Comparison of ENCODE assay signal across 9 cellular contexts in the genomic region with DNA sequence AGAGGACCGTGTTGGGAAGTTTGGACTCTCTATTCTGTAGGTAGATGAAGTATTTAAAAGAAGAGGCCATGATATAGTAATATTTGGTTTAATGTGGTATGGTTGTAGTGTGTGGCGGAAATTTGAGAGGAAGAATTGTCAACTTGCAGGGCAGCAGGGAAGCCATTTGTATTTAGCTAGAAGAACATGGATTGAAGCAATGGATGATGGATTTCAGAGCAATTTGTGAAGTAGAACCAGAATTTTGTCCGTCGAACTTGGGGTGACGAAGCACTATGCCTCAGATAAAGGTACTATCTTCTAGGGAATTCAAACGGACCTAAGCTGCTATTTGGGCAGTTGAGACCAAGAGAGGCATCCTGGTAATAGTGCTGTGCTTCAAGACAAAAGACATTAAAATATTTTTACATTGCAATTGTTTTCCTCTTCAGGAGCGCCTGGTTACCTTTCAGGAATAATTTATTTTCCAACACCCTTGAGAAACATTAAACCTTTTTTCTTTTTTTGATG. TPM values are rescaled to one million over a fixed set of nuclear protein-coding genes. Genes with fewer than 3 reads are reported as not detected.
DNase-seq lines count a peak whose midpoint lies in the region; ATAC-seq, FAIRE-seq and TF ChIP-seq lines count a peak whose summit lies in the region.
"Had no signal": no experiment of that assay in that cellular context is flagged by ENCODE, and none has a peak within 500 bp of the region (broad histone marks: within the 10 kb centered on the region; RNA-seq: fewer than 3 reads in every experiment).

No MANE protein-coding gene starts in this region.

- TF ChIP-seq CTCF in H9 (conservative IDR thresholded peaks at IDR 0.05) (no peak), D721Med (IDR thresholded peaks at IDR 0.05; ENCODE audit: insufficient read depth, missing control alignments) (no peak)

- H3K79me2 ChIP-seq in ACC112 (ENCODE audit: control insufficient read depth, insufficient read depth, low read length, unreplicated experiment) (peaks cover 36% of the 10 kb centered on the region), H9 (ENCODE audit: insufficient read depth, low read length) (no peaks in the 10 kb centered on the region; the same call in 1 of the 2 replicates)

- no peak overlapping the region for H2BK15ac ChIP-seq in H9 (ENCODE audit: low read depth, low read length)

- peaks cover 2% of the 10 kb centered on the region for H3K27me3 Mint-ChIP-seq in H9 (ENCODE audit: low read depth)

- peak overlapping the region; percentile 91 to 92 for H3K4me3 Mint-ChIP-seq in H9

- no peak overlapping the region for H3K14ac ChIP-seq in H9 (ENCODE audit: insufficient read depth, low read length)

- H3K4me3 ChIP-seq in ACC112 (ENCODE audit: low read depth, low read length) (peak overlapping the region; percentile 1; the same call in 1 of the 2 replicates), mononuclear cell (ENCODE audit: low read length) (peak overlapping the region; percentile 82)

- peaks cover 0 to 3% of the 10 kb centered on the region in 2 experiments; a peak in 1 of 5 replicates for H3K9me3 Mint-ChIP-seq in H9
- peaks cover 7% of the 10 kb centered on the region in 2 donors for H3K9me3 Mint-ChIP-seq in activated naive CD4-positive, alpha-beta T cell treated with anti-CD3 and anti-CD28 coated beads, Interleukin-2, amount 50 U/mL, for 72 hours

- H2BK120ac ChIP-seq in H9 (ENCODE audit: low read depth, low read length, poor library complexity, severe bottlenecking), result no peak overlapping the region

- H2AFZ ChIP-seq in ACC112 (ENCODE audit: low read length, unreplicated experiment) (peak overlapping the region; percentile 68), H9 (ENCODE audit: low read length) (no peak overlapping the region)

- no peak overlapping the region for H4K5ac ChIP-seq in H9 (ENCODE audit: insufficient read length, low read depth, low read length)

- H3K56ac ChIP-seq in H9 (ENCODE audit: insufficient read length, low read depth, low read length), result no peak overlapping the region

- 100% methylated on average over 2 of the region's 7 CpGs for WGBS in H9 (ENCODE audit: extremely low coverage, insufficient read length, low lambda C conversion rate)

- H3K18ac ChIP-seq in H9 (ENCODE audit: insufficient read length, low read depth, low read length), result no peak overlapping the region

- H2BK5ac ChIP-seq in H9 (ENCODE audit: insufficient read length, low read length), result no peak overlapping the region

- ATAC-seq in activated naive CD4-positive, alpha-beta T cell treated with anti-CD3 and anti-CD28 coated beads, Interleukin-2, amount 50 U/mL, for 72 hours, result peak in 1 of 2 donors; percentile 3

- no peak overlapping the region for H4K8ac ChIP-seq in H9 (replicated peaks; ENCODE audit: insufficient read length, low read depth, low read length)

- H2BK20ac ChIP-seq in H9 (ENCODE audit: low read depth, low read length, poor library complexity, severe bottlenecking), result no peak overlapping the region

- H2BK12ac ChIP-seq in H9 (ENCODE audit: insufficient read length, low read depth, low read length), result no peak overlapping the region

- no peak overlapping the region for H2AK5ac ChIP-seq in H9 (ENCODE audit: insufficient read length, low read length)

- H3K27ac Mint-ChIP-seq in H9, result peak overlapping the region; percentile 6 to 77 (median 76); a peak in 6 of 7 replicates
- H3K27ac Mint-ChIP-seq in activated naive CD4-positive, alpha-beta T cell treated with anti-CD3 and anti-CD28 coated beads, Interleukin-2, amount 50 U/mL, for 72 hours, result peak overlapping the region; percentile 94 to 96

- H3K4me1 Mint-ChIP-seq in H9, result peaks cover 26 to 31% of the 10 kb centered on the region in 2 experiments

- H3K4me2 ChIP-seq in H9 (ENCODE audit: insufficient read depth, insufficient read length, low read length), result peak overlapping the region; percentile 35

- FAIRE-seq in D721Med (lab: Jason Lieb, UNC), result no peak
- FAIRE-seq: bronchial epithelial cell had no signal

- H3T11ph ChIP-seq in H9 (ENCODE audit: low read length), result peak overlapping the region; percentile 21

- H3K27me3 ChIP-seq in ACC112 (ENCODE audit: insufficient read depth, low read length), result no peaks in the 10 kb centered on the region
- H3K27me3 ChIP-seq in H9 (ENCODE audit: insufficient read depth, low read length), result no peaks in the 10 kb centered on the region
- no peaks in the 10 kb centered on the region for H3K27me3 ChIP-seq in mononuclear cell (ENCODE audit: insufficient read depth, low read length)

- H3K9me3 ChIP-seq in H9 (ENCODE audit: control insufficient read depth, low read depth, low read length) (no peaks in the 10 kb centered on the region), mononuclear cell (ENCODE audit: low read depth, low read length) (no peaks in the 10 kb centered on the region)

- H3K4me1 ChIP-seq in ACC112 (ENCODE audit: control insufficient read depth, insufficient read depth, low read length, unreplicated experiment), result peaks cover 11% of the 10 kb centered on the region
- peaks cover 4% of the 10 kb centered on the region; the same call in 1 of the 2 replicates for H3K4me1 ChIP-seq in H9 (ENCODE audit: insufficient read depth, low read length)
- H3K4me1 ChIP-seq in mononuclear cell (ENCODE audit: insufficient read depth, low read length), result peaks cover 39% of the 10 kb centered on the region

- H4K91ac ChIP-seq in H9 (ENCODE audit: insufficient read length, low read depth, low read length), result no peak overlapping the region

- H4K20me1 ChIP-seq in H9 (ENCODE audit: control insufficient read depth, insufficient read depth, insufficient read length), result no peaks in the 10 kb centered on the region

- 0 out of 2 replicates have a peak overlapping the region, but pooled peaks have one; percentile 4 for H3K27ac ChIP-seq in ACC112 (ENCODE audit: low read depth, low read length)
- H3K27ac ChIP-seq in H9 (ENCODE audit: insufficient read length, low read depth, low read length), result no peak overlapping the region

- peaks cover 0 to 4% (median 0%) of the 10 kb centered on the region in 3 experiments; a peak in 2 of 7 replicates for H3K36me3 Mint-ChIP-seq in H9 (ENCODE audit: insufficient read depth in 1 of 3, low read depth in 3 of 3)
- peaks cover 13% of the 10 kb centered on the region in 2 donors for H3K36me3 Mint-ChIP-seq in activated naive CD4-positive, alpha-beta T cell treated with anti-CD3 and anti-CD28 coated beads, Interleukin-2, amount 50 U/mL, for 72 hours

- peaks cover 10% of the 10 kb centered on the region for H3K23me2 ChIP-seq in H9 (ENCODE audit: insufficient read length, low read depth, low read length, poor library complexity, severe bottlenecking)

- no peak overlapping the region for H3K4ac ChIP-seq in H9 (ENCODE audit: low read depth, low read length)

- DNase-seq in H9 (no peak), T1000 (lab: John Stamatoyannopoulos, UW) (no peak), ecto neural progenitor cell (ENCODE audit: low spot score) (no peak), superior temporal gyrus (ENCODE audit: extremely low spot score) (no peak), D721Med (ENCODE audit: insufficient read length, low spot score) (no peak)
- DNase-seq in activated naive CD4-positive, alpha-beta T cell treated with anti-CD3 and anti-CD28 coated beads, Interleukin-2, amount 50 U/mL, for 72 hours (ENCODE audit: low spot score in 2 of 2), result no peak

- H3K79me1 ChIP-seq in H9 (ENCODE audit: insufficient read depth, low read depth, low read length, poor library complexity, severe bottlenecking), result no peaks in the 10 kb centered on the region

- H3K36me3 ChIP-seq in ACC112 (ENCODE audit: insufficient read depth, low read length), result no peaks in the 10 kb centered on the region

- no peak overlapping the region for H3K23ac ChIP-seq in H9 (ENCODE audit: insufficient read length, low read depth, low read length)

- no peak overlapping the region for H3K9ac ChIP-seq in H9 (ENCODE audit: extremely low read depth, insufficient read length, low read length)

RNA-seq across cellular contexts. Expression of gene WBP1L, which starts 0.6 kb away (rescaled TPM):
- total RNA-seq in H9 (2021) (23.8 and 24.5 TPM in 2 replicates), mononuclear cell (6.7 TPM)
- total RNA-seq in activated naive CD4-positive, alpha-beta T cell treated with anti-CD3 and anti-CD28 coated beads, Interleukin-2, amount 50 U/mL, for 72 hours, result 10 to 100 TPM; 15.7 to 16.7 TPM

RNA-seq across cellular contexts. Expression of gene SFXN2, which starts 28.7 kb away (rescaled TPM):
- total RNA-seq in H9 (2021) (32.7 and 34.7 TPM in 2 replicates), mononuclear cell (2.2 TPM)
- 10 to 100 TPM in 1 of 2 donors, 1 to 10 TPM in 1; 8.3 to 16.5 TPM for total RNA-seq in activated naive CD4-positive, alpha-beta T cell treated with anti-CD3 and anti-CD28 coated beads, Interleukin-2, amount 50 U/mL, for 72 hours

RNA-seq across cellular contexts. Expression of gene ARL3, which starts 28.9 kb away (rescaled TPM):
- total RNA-seq in H9 (2021), result 16.5 and 16.9 TPM in 2 replicates
- total RNA-seq in activated naive CD4-positive, alpha-beta T cell treated with anti-CD3 and anti-CD28 coated beads, Interleukin-2, amount 50 U/mL, for 72 hours, result 1 to 10 TPM; 5.7 to 6.8 TPM
- 0.84 TPM for total RNA-seq in mononuclear cell
